In the genomic region with DNA sequence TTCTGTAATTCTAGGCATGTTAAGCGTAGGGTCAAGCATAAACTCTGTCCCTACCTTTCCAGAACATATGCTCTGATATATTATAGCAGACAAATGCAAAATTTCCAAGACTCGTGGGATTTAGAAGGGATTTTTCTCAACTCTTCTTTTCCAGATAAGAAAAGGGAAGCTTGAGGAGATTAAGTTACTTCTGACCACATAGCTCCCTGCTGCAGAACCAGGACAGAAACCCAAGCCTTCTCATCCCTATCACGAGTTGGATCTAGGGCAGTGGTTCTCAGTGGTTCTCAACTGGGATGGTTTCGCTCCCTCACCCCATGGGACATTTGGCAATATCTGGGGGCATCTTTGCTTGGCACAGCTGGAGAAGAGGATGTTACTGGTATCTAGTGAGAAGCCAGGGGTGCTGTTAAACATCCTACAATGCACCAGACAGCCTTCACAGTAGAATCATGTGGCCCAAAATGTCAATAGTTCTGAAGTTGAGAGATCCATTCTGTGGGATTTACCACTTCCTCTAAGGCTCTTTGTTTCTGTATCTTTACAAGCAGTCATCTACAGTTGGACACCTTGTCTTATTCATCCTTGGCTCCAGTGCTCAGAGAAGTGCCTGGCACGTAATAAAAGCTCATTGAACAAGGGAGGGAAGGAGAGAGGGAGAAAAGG, we compare ENCODE assay signal across 23 cellular contexts.
DNase-seq lines count a peak whose midpoint lies in the region; ATAC-seq and TF ChIP-seq lines count a peak whose summit lies in the region.
"Had no signal": no experiment of that assay in that cellular context is flagged by ENCODE, and none has a peak within 500 bp of the region (broad histone marks: within the 10 kb centered on the region; RNA-seq: fewer than 3 reads in every experiment).

No MANE protein-coding gene starts in this region.

- H2AFZ ChIP-seq in Loucy (ENCODE audit: low read length): no peak overlapping the region
- H2AFZ ChIP-seq: PC-9 had no signal

- CTCF ChIA-PET in activated CD4-positive, alpha-beta T cell treated with anti-CD3 and anti-CD28 coated beads, Interleukin-2, amount 10 ng/mL, durations not matched to agents 7 days and 5 days (lab: Charles Lee): interaction anchor here (1.3 kb wide), 1 partner anchor 11 kb away, joined by 4 read pairs; no protein-coding TSS in a partner anchor

- no peak overlapping the region for H3K4me3 Mint-ChIP-seq in activated CD4-positive, alpha-beta T cell treated with anti-CD3 and anti-CD28 coated beads, Interleukin-2, amount 10 ng/mL, durations not matched to agents 7 days and 5 days
- H3K4me3 Mint-ChIP-seq in naive thymus-derived CD8-positive, alpha-beta T cell: peak overlapping the region in 5 of 10 donors; percentile 4 to 83 (median 47)
- H3K4me3 Mint-ChIP-seq in activated T-cell treated with anti-CD3 and anti-CD28 coated beads, Interleukin-2, amount 50 U/mL, for 4 hours: no peak overlapping the region
- H3K4me3 Mint-ChIP-seq: activated naive CD8-positive, alpha-beta T cell treated with anti-CD3 and anti-CD28 coated beads for 36 hours; activated T-cell treated with anti-CD3 and anti-CD28 coated beads, Interleukin-2, amount 50 U/mL, for 24 hours; H9 had no signal

- H3K36me3 Mint-ChIP-seq in activated CD4-positive, alpha-beta T cell treated with anti-CD3 and anti-CD28 coated beads, Interleukin-2, amount 10 ng/mL, durations not matched to agents 7 days and 5 days (ENCODE audit: low read depth): peaks cover 2% of the 10 kb centered on the region
- no peaks in the 10 kb centered on the region for H3K36me3 Mint-ChIP-seq in naive thymus-derived CD8-positive, alpha-beta T cell
- H3K36me3 Mint-ChIP-seq in activated T-cell treated with anti-CD3 and anti-CD28 coated beads, Interleukin-2, amount 50 U/mL, for 4 hours (ENCODE audit: insufficient read depth): no peaks in the 10 kb centered on the region
- H3K36me3 Mint-ChIP-seq: activated naive CD8-positive, alpha-beta T cell treated with anti-CD3 and anti-CD28 coated beads for 36 hours had no signal

- no peaks in the 10 kb centered on the region for H4K20me1 ChIP-seq in Loucy (ENCODE audit: insufficient read depth, low read length, poor library complexity, severe bottlenecking)

- no peak for TF ChIP-seq CTCF in Loucy (conservative IDR thresholded peaks at IDR 0.05; ENCODE audit: low read length)

- peak overlapping the region; percentile 53 for H3K4me2 ChIP-seq in Loucy (ENCODE audit: low read depth, low read length, poor library complexity, severe bottlenecking)
- H3K4me2 ChIP-seq: PC-9 had no signal

- H3K4me3 ChIP-seq in Loucy (ENCODE audit: low read length, poor library complexity, severe bottlenecking) (no peak overlapping the region), adipocyte (ENCODE audit: low read length) (no peak overlapping the region)
- H3K4me3 ChIP-seq: coronary artery, PC-9, SJSA1, uterus had no signal

- H3K9me2 ChIP-seq in Loucy (replicated peaks; ENCODE audit: low read depth, low read length): no peaks in the 10 kb centered on the region

- H3K27ac Mint-ChIP-seq in activated CD4-positive, alpha-beta T cell treated with anti-CD3 and anti-CD28 coated beads, Interleukin-2, amount 10 ng/mL, durations not matched to agents 7 days and 5 days: peak overlapping the region; percentile 74
- H3K27ac Mint-ChIP-seq in naive thymus-derived CD8-positive, alpha-beta T cell: peak overlapping the region in 6 of 10 donors; percentile 7 to 80 (median 54)
- H3K27ac Mint-ChIP-seq: activated naive CD8-positive, alpha-beta T cell treated with anti-CD3 and anti-CD28 coated beads for 36 hours; activated T-cell treated with anti-CD3 and anti-CD28 coated beads, Interleukin-2, amount 50 U/mL, for 24 hours had no signal

- no peaks in the 10 kb centered on the region for H3K27me3 Mint-ChIP-seq in activated CD4-positive, alpha-beta T cell treated with anti-CD3 and anti-CD28 coated beads, Interleukin-2, amount 10 ng/mL, durations not matched to agents 7 days and 5 days
- no peaks in the 10 kb centered on the region for H3K27me3 Mint-ChIP-seq in naive thymus-derived CD8-positive, alpha-beta T cell
- H3K27me3 Mint-ChIP-seq in activated T-cell treated with anti-CD3 and anti-CD28 coated beads, Interleukin-2, amount 50 U/mL, for 4 hours (ENCODE audit: low read depth): no peaks in the 10 kb centered on the region
- H3K27me3 Mint-ChIP-seq: activated naive CD8-positive, alpha-beta T cell treated with anti-CD3 and anti-CD28 coated beads for 36 hours; activated T-cell treated with anti-CD3 and anti-CD28 coated beads, Interleukin-2, amount 50 U/mL, for 24 hours had no signal

- peaks cover 26% of the 10 kb centered on the region for H3K4me1 ChIP-seq in Loucy (ENCODE audit: insufficient read depth, low read length, poor library complexity, severe bottlenecking)
- H3K4me1 ChIP-seq in adipocyte (ENCODE audit: control insufficient read depth, insufficient read depth, low read length): peaks cover 42% of the 10 kb centered on the region
- H3K4me1 ChIP-seq: uterus had no signal

- peaks cover 38% of the 10 kb centered on the region for H3K4me1 Mint-ChIP-seq in activated CD4-positive, alpha-beta T cell treated with anti-CD3 and anti-CD28 coated beads, Interleukin-2, amount 10 ng/mL, durations not matched to agents 7 days and 5 days
- peaks cover 23 to 47% (median 29%) of the 10 kb centered on the region in 4 donors for H3K4me1 Mint-ChIP-seq in naive thymus-derived CD8-positive, alpha-beta T cell
- peaks cover 15% of the 10 kb centered on the region for H3K4me1 Mint-ChIP-seq in activated T-cell treated with anti-CD3 and anti-CD28 coated beads, Interleukin-2, amount 50 U/mL, for 4 hours (ENCODE audit: low read depth)

- peak; percentile 63 to 92 for ATAC-seq in naive thymus-derived CD8-positive, alpha-beta T cell
- ATAC-seq in HG03439 (IDR thresholded peaks at IDR 0.05; ENCODE audit: unreplicated experiment): no peak
- no peak for ATAC-seq in activated T-cell treated with anti-CD3 and anti-CD28 coated beads, Interleukin-2, amount 50 U/mL, for 4 hours

- no peaks in the 10 kb centered on the region for H3K36me3 ChIP-seq in Loucy (ENCODE audit: insufficient read depth, low read length)
- H3K36me3 ChIP-seq in adipocyte (ENCODE audit: control insufficient read depth, insufficient read depth, low read length, severe bottlenecking): no peaks in the 10 kb centered on the region
- H3K36me3 ChIP-seq: brain microvascular endothelial cell, SJSA1, uterus had no signal

- H3F3A ChIP-seq in Loucy (ENCODE audit: low read depth): no peaks in the 10 kb centered on the region

- no peaks in the 10 kb centered on the region for H3K9me3 ChIP-seq in Loucy (ENCODE audit: insufficient read depth, low read depth, low read length)
- peaks cover 7% of the 10 kb centered on the region for H3K9me3 ChIP-seq in adipocyte (ENCODE audit: control insufficient read depth, low read length)
- H3K9me3 ChIP-seq: SJSA1, uterus had no signal

- POLR2A ChIA-PET in activated CD4-positive, alpha-beta T cell treated with anti-CD3 and anti-CD28 coated beads, Interleukin-2, amount 10 ng/mL, durations not matched to agents 7 days and 5 days (lab: Charles Lee): no interaction called here
- POLR2A ChIA-PET in naive thymus-derived CD8-positive, alpha-beta T cell (lab: Charles Lee): interaction anchor here (1.5 kb wide), 1 partner anchor 8 kb away, joined by 5 read pairs; no protein-coding TSS in a partner anchor

- H3K79me2 ChIP-seq in Loucy (ENCODE audit: insufficient read depth, low read length): no peaks in the 10 kb centered on the region

- H3K27me3 ChIP-seq in Loucy (ENCODE audit: insufficient read depth, low read length, poor library complexity, severe bottlenecking) (no peaks in the 10 kb centered on the region), adipocyte (replicated peaks; ENCODE audit: control insufficient read depth, insufficient read depth, low read length) (no peaks in the 10 kb centered on the region)
- H3K27me3 ChIP-seq: brain microvascular endothelial cell, SJSA1, uterus had no signal

- DNase-seq in activated CD4-positive, alpha-beta T cell treated with anti-CD3 and anti-CD28 coated beads, Interleukin-2, amount 10 ng/mL, durations not matched to agents 7 days and 5 days: no peak
- no peak for DNase-seq in activated CD4-positive, alpha-beta T cell treated with anti-CD3 and anti-CD28 coated beads, Interleukin-2, amount 50 U/mL, for 48 hours
- DNase-seq in adipocyte (ENCODE audit: low read depth) (peak; percentile 24), superior temporal gyrus (ENCODE audit: extremely low spot score) (no peak)
- DNase-seq in naive thymus-derived CD8-positive, alpha-beta T cell: peak in 2 of 10 donors; percentile 37 to 52
- no peak for DNase-seq in activated T-cell treated with anti-CD3 and anti-CD28 coated beads, Interleukin-2, amount 50 U/mL, for 4 hours
- DNase-seq: activated CD4-positive, alpha-beta T cell treated with anti-CD3 and anti-CD28 coated beads, Interleukin-2, amount 50 U/mL, for 1 hour; activated naive CD8-positive, alpha-beta T cell treated with anti-CD3 and anti-CD28 coated beads for 36 hours; activated T-cell treated with anti-CD3 and anti-CD28 coated beads, Interleukin-2, amount 50 U/mL, for 24 hours; brain microvascular endothelial cell; GF-D8; H9; kidney glomerular epithelial cell; midbrain; MM.1S; NCI-H1930; NCI-H345; PC-9; uterus had no signal

- peaks cover 7% of the 10 kb centered on the region for H3K9me3 Mint-ChIP-seq in activated CD4-positive, alpha-beta T cell treated with anti-CD3 and anti-CD28 coated beads, Interleukin-2, amount 10 ng/mL, durations not matched to agents 7 days and 5 days
- H3K9me3 Mint-ChIP-seq in naive thymus-derived CD8-positive, alpha-beta T cell: no peaks in the 10 kb centered on the region
- H3K9me3 Mint-ChIP-seq in activated T-cell treated with anti-CD3 and anti-CD28 coated beads, Interleukin-2, amount 50 U/mL, for 4 hours: no peaks in the 10 kb centered on the region
- H3K9me3 Mint-ChIP-seq: activated T-cell treated with anti-CD3 and anti-CD28 coated beads, Interleukin-2, amount 50 U/mL, for 24 hours; H9 had no signal

- H3K9ac ChIP-seq in Loucy (ENCODE audit: low read depth, low read length, poor library complexity, severe bottlenecking): no peak overlapping the region
- no peak overlapping the region for H3K9ac ChIP-seq in adipocyte (ENCODE audit: low read length)

Comparison
In these comparisons a context has a peak if more than half of its experiments do, and no peak if none do; other contexts are left out.
1. ATAC-seq: peak in naive thymus-derived CD8-positive, alpha-beta T cell (2 of 2); none in HG03439 (single experiment) and activated T-cell treated with anti-CD3 and anti-CD28 coated beads, Interleukin-2, amount 50 U/mL, for 4 hours (0 of 2).